Comparison of ENCODE assay signal across 8 cellular contexts in the genomic region with DNA sequence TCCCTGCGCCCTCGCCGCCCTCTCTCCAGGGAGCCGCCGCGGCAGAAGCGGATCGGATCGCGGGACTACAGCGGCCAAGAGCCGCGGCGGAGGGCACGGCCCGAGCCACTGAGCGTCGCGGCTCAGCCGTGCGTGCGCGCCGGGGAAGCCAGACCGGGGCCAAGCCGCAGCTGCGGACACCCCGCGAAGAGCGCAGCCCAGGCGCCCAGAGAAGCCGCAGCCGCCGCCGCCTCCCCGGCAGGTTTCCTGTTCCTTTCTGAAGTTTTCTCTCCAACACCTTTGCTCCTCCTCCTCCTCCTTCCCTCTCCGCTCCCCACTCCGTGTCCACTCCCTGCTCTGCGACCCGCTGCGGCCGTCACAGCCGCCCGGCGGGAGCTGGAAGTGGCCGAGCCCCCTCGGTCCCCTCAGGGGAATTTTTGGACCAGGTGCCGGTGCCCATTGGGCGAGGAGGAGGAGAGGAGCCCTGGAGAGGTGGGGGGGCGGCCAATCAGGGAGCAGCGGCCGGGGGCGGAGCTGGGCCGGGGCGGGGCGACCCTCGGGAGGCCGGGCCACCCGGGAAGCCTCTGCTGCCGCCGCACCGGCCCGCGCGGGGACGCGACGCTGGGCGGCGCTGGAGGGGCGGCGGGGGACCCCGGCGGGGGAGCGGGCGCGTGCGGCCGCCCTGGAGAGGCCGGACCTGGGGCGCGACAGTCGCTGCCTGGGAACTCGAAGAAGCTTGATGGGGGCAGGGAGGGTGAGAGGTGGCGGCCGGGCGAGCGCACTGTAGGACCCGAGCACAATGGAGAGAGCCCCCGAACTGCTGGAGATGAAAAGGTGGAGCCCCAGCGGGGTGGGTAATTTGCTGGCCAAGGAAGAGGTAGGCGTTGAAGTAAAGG. TPM values are rescaled to one million over a fixed set of nuclear protein-coding genes. Genes with fewer than 3 reads are reported as not detected.
DNase-seq lines count a peak whose midpoint lies in the region; ATAC-seq and TF ChIP-seq lines count a peak whose summit lies in the region.

A gene (minus strand): TSS at position 378 of the 875 bp plus-strand sequence. CDS start 413 bp downstream, outside the sequence.

- DNase-seq in A172 (ENCODE audit: low spot score): peak; percentile 74
- peak; percentile 29 for DNase-seq in NCI-H2081 treated with DMSO at 0.1 percent for 48 hours (lab: John Stamatoyannopoulos, UW)
- DNase-seq in UCSD-AML1 (lab: John Stamatoyannopoulos, UW; ENCODE audit: unreplicated experiment): peak; percentile 94

- H3K4me3 Mint-ChIP-seq in brain: peak within 1 kb of the TSS; percentile 90 to 97 (median 95)

- H3K4me3 ChIP-seq in iPS-15b (ENCODE audit: low read depth, low read length): peak within 1 kb of the TSS; percentile 88
- peak within 1 kb of the TSS; percentile 85 for H3K4me3 ChIP-seq in skeletal muscle satellite cell (ENCODE audit: low read length)

- H3K4me1 ChIP-seq in iPS-15b (ENCODE audit: control insufficient read depth, insufficient read depth, low read length): no peaks in the 10 kb centered on the region
- peaks cover 7% of the 10 kb centered on the region for H3K4me1 ChIP-seq in skeletal muscle satellite cell (ENCODE audit: control insufficient read depth, insufficient read depth, low read length)

- H3K9me3 ChIP-seq in iPS-15b (ENCODE audit: control insufficient read depth, insufficient read depth, low read length) (no peaks in the 10 kb centered on the region), skeletal muscle satellite cell (replicated peaks; ENCODE audit: low read length) (no peaks in the 10 kb centered on the region)

- peak; percentile 46 for ATAC-seq in GM18508 (IDR thresholded peaks at IDR 0.05; ENCODE audit: insufficient read depth, unreplicated experiment)
- ATAC-seq in HG02981 (IDR thresholded peaks at IDR 0.05; ENCODE audit: unreplicated experiment): peak; percentile 73

- H3K9ac ChIP-seq in iPS-15b (ENCODE audit: low read depth, low read length) (peak within 1 kb of the TSS; percentile 37), skeletal muscle satellite cell (ENCODE audit: low read depth, low read length) (peak within 1 kb of the TSS; percentile 94)

- H3K27me3 ChIP-seq in iPS-15b (ENCODE audit: control insufficient read depth, insufficient read depth, low read length) (peaks cover 9% of the 10 kb centered on the region), skeletal muscle satellite cell (ENCODE audit: control insufficient read depth, insufficient read depth, low read length) (no peaks in the 10 kb centered on the region)

- H3K27me3 Mint-ChIP-seq in brain: peaks cover 55% of the 10 kb centered on the region

- peak within 1 kb of the TSS; percentile 42 to 95 (median 81) for H3K27ac Mint-ChIP-seq in brain

- peaks cover 16% of the 10 kb centered on the region for H3K4me1 Mint-ChIP-seq in brain

- H3K4me2 ChIP-seq in skeletal muscle satellite cell (ENCODE audit: low read length): peak within 1 kb of the TSS; percentile 97

- no peaks in the 10 kb centered on the region for H3K9me3 Mint-ChIP-seq in brain

- H3K36me3 ChIP-seq in iPS-15b (ENCODE audit: control insufficient read depth, insufficient read depth, low read length) (no peaks in the 10 kb centered on the region), skeletal muscle satellite cell (ENCODE audit: insufficient read depth, low read length) (no peaks in the 10 kb centered on the region)

- peak in 1 of 2 experiments; percentile 38 for TF ChIP-seq CTCF in brain (conservative IDR thresholded peaks at IDR 0.05)

- H3K36me3 Mint-ChIP-seq in brain: no peaks in the 10 kb centered on the region

RNA-seq across cellular contexts. Expression of the gene that starts here (rescaled TPM):
- total RNA-seq in A172 (2014; rRNA removed; shearing (Covaris generic)): 6.4 and 6.5 TPM in 2 replicates
- polyA plus RNA-seq in brain (ENCODE audit: insufficient read depth, low read depth, low replicate concordance): 1.6 TPM
- 10.1 and 11.8 TPM in 2 replicates for total RNA-seq in skeletal muscle satellite cell (2012; rRNA removed)

Comparison
In these comparisons a context has a peak if more than half of its experiments do, and no peak if none do; other contexts are left out.
1. Peak in every context shown above with its lines: DNase-seq, ATAC-seq and H3K4me3 ChIP-seq.
2. DNase-seq: peak in every context shown above with its lines; median percentile 94 in UCSD-AML1; 74 in A172; 29 in NCI-H2081 treated with DMSO at 0.1 percent for 48 hours.